In the genomic region with DNA sequence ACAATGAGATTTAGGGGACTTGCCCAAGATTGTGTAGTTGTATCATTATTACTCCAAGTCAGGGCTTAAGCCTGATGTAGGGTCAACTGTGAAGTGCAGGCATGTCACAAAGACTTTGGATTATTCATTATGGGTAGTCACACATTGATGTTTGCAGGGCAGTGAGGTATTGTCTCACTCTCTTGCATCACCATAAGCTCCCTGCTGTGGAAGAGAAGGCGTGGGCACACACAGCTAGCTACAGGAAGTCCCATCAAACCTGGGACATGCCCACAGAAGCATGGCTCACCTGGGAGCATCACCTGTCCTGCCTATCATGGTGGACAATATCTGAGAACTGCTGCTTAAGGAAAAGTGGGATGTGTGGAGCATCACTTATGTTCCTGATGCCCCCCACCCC, we compare ENCODE assay signal across 2 cellular contexts.
TF ChIP-seq lines count a peak whose summit lies in the region.

No MANE protein-coding gene starts in this region.

TF ChIP-seq in GM12878, 131 proteins besides CTCF, POLR2A, EP300 and RAD21:
- no peak for TF ChIP-seq ZNF207 (IDR thresholded peaks at IDR 0.05; ENCODE audit: borderline replicate concordance)
- TF ChIP-seq, protein P1, sequence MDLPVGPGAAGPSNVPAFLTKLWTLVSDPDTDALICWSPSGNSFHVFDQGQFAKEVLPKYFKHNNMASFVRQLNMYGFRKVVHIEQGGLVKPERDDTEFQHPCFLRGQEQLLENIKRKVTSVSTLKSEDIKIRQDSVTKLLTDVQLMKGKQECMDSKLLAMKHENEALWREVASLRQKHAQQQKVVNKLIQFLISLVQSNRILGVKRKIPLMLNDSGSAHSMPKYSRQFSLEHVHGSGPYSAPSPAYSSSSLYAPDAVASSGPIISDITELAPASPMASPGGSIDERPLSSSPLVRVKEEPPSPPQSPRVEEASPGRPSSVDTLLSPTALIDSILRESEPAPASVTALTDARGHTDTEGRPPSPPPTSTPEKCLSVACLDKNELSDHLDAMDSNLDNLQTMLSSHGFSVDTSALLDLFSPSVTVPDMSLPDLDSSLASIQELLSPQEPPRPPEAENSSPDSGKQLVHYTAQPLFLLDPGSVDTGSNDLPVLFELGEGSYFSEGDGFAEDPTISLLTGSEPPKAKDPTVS (IDR thresholded peaks at IDR 0.05; ENCODE audit: low read depth, low read length) = no peak

TF ChIP-seq in HepG2, 621 proteins besides CTCF, POLR2A, EP300 and RAD21:
- TF ChIP-seq MYPOP (CRISPR knock-in tag; IDR thresholded peaks at IDR 0.05) (no peak), CEBPB (IDR thresholded peaks at IDR 0.05; ENCODE audit: borderline replicate concordance, low read depth, low read length) (peak; percentile 63; the same call in 1 of the 2 replicates), ZNF572 (CRISPR knock-in tag; IDR thresholded peaks at IDR 0.05) (no peak), CSRNP2 (CRISPR knock-in tag; conservative IDR thresholded peaks at IDR 0.05; ENCODE audit: low read depth) (no peak), NFIB (CRISPR knock-in tag; IDR thresholded peaks at IDR 0.05; ENCODE audit: borderline replicate concordance) (no peak)
